In genomic region chr2:147843421-147843863, GRCh38 we compare ENCODE assay signal across 8 cellular contexts. TPM values are rescaled to one million over a fixed set of nuclear protein-coding genes. Genes with fewer than 3 reads are reported as not detected.
A peak's percentile ranks its signal among the peaks of the same experiment; 100 is the strongest.
DNase-seq lines count a peak whose midpoint lies in the region; ATAC-seq and TF ChIP-seq lines count a peak whose summit lies in the region.

No MANE protein-coding gene starts in this region.

- H3K27me3 ChIP-seq in BJ (ENCODE audit: control insufficient read depth, insufficient read depth, low read length) = no peaks in the 10 kb centered on the region

- in situ Hi-C loops in ACHN (cut with HindIII; ENCODE audit: low pct_ligation_motif_present, low pct_unique_long_range_greater_than_20kb, low sequenced_read_pairs) = no loop called here

- DNase-seq in BJ (ENCODE audit: low read depth) (no peak), choroid plexus epithelial cell (ENCODE audit: low read depth) (no peak), natural killer cell (no peak), ACHN (no peak), AG20443 (ENCODE audit: low spot score) (no peak)
- DNase-seq in Jurkat, Clone E6-1 (ENCODE audit: low read depth, low spot score) = no peak
- DNase-seq in stimulated activated naive CD4-positive, alpha-beta T cell treated with Interleukin-2 at 50 U/mL for 16 hours (lab: John Stamatoyannopoulos, UW) = no peak

- H3K9me3 Mint-ChIP-seq in natural killer cell = no peaks in the 10 kb centered on the region

- H3K36me3 ChIP-seq in BJ (ENCODE audit: control insufficient read depth, insufficient read depth, low read length) = no peaks in the 10 kb centered on the region

- peak overlapping the region; percentile 84 for H3K4me3 ChIP-seq in BJ (ENCODE audit: low read depth, low read length)
- H3K4me3 ChIP-seq in Jurkat, Clone E6-1 (ENCODE audit: low read length) = peak overlapping the region; percentile 69; the same call in 1 of the 2 replicates
- H3K4me3 ChIP-seq in choroid plexus epithelial cell (ENCODE audit: low read depth, low read length) = peak overlapping the region; percentile 78

- POLR2A ChIA-PET in BJ (lab: Charles Lee) = no interaction called here

- intact Hi-C loops in natural killer cell (cut with micrococcal nuclease) = no loop called here

- ATAC-seq in natural killer cell (no peak), GM21381 (IDR thresholded peaks at IDR 0.05; ENCODE audit: unreplicated experiment) (no peak)

- CTCF ChIA-PET in BJ (lab: Yijun Ruan, JAX) = interaction anchor here (0.7 to 1.5 kb wide), 4 partner anchors 13 to 880 kb away, joined by 3 to 4 read pairs (median 4); no protein-coding TSS in a partner anchor

- TF ChIP-seq CTCF in BJ (IDR thresholded peaks at IDR 0.05; ENCODE audit: insufficient read depth, low read depth, low read length) (no peak), choroid plexus epithelial cell (conservative IDR thresholded peaks at IDR 0.05; ENCODE audit: low read depth, low read length) (no peak), natural killer cell (IDR thresholded peaks at IDR 0.05) (no peak)

- H3K36me3 Mint-ChIP-seq in natural killer cell = no peaks in the 10 kb centered on the region

- H3K27ac Mint-ChIP-seq in natural killer cell = peak overlapping the region; percentile 94 to 96

- H3K27me3 Mint-ChIP-seq in natural killer cell (ENCODE audit: low read depth in 2 of 2) = peaks cover 15 to 18% of the 10 kb centered on the region in 2 donors

- H3K4me3 Mint-ChIP-seq in natural killer cell = peak overlapping the region; percentile 96

- peaks cover 44 to 47% of the 10 kb centered on the region in 2 donors for H3K4me1 Mint-ChIP-seq in natural killer cell

RNA-seq across cellular contexts. Expression of gene ACVR2A, which starts 1.4 kb away (rescaled TPM):
- 2.2 and 5.4 TPM in 2 replicates for polyA plus RNA-seq in BJ (2011; rRNA removed)
- polyA minus RNA-seq in BJ (2011; rRNA and poly(A)+ RNA removed) = 10.2 and 11.4 TPM in 2 replicates
- polyA plus RNA-seq in Jurkat, Clone E6-1 (2012; ENCODE audit: insufficient read depth, insufficient read length) = 0.80 TPM
- 10 to 100 TPM; 14.7 to 16.7 (median 16.2) TPM for total RNA-seq in natural killer cell
